8 cellular contexts compared by ENCODE assay signal in the genomic region with DNA sequence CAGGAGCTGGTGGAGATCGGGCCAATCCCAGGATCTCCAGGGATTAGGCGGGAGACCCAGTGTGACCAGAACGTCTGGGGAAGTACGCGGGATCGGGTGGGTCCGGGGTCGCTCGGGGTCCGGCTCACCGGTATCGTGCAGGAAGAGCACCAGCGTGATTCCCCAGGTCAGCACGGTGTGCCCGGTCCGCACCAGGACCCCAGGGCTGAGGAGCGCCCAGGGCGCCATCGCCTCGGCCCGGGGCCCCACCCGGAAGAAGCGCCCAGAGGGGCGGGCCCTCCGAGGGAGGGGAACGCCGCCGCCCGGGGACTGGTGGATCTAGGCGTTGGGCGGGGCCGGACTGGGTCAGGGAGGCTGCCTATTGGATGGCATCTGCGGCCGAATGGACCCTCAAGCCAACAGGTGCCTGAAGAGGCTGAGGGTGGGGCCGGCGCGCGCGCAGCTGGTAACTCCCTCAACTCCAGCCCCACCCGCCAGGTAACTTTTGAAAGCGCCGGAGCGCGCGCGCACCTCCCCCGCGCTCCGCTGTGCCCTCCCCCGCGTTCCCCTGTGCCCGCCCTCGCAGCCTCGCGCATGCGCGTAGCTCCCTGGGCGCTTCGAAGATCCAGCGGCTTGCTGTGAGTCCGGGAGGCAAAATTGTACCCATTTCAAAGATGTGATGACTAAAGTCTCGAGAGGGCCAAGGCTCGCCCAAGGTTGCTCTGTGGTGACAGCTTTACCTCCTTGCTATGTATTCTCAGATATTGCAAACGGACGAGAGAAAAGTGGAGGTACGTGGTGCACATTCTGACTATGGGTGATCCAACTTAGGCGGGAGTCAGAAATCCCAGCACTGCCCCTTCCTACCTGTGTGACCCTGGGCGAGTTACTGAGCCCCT. TPM values are rescaled to one million over a fixed set of nuclear protein-coding genes. Genes with fewer than 3 reads are reported as not detected.
A peak's percentile ranks its signal among the peaks of the same experiment; 100 is the strongest.
DNase-seq lines count a peak whose midpoint lies in the region; ATAC-seq and TF ChIP-seq lines count a peak whose summit lies in the region.

A gene with protein sequence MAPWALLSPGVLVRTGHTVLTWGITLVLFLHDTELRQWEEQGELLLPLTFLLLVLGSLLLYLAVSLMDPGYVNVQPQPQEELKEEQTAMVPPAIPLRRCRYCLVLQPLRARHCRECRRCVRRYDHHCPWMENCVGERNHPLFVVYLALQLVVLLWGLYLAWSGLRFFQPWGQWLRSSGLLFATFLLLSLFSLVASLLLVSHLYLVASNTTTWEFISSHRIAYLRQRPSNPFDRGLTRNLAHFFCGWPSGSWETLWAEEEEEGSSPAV (minus strand): TSS at position 262 of the 878 bp plus-strand sequence. CDS start 34 bp downstream, at position 228.

- H3K18ac ChIP-seq in IMR-90 (ENCODE audit: low read depth, low read length) = no peak within 1 kb of the TSS

- H3K27me3 ChIP-seq in IMR-90 (ENCODE audit: control insufficient read depth, insufficient read depth, low read length) (no peaks in the 10 kb centered on the region), mononuclear cell (ENCODE audit: insufficient read depth, low read length) (no peaks in the 10 kb centered on the region)

- H2AK9ac ChIP-seq in IMR-90 (replicated peaks; ENCODE audit: low read depth, low read length, poor library complexity) = peak within 1 kb of the TSS; percentile 96

- peak within 1 kb of the TSS; percentile 47 for H4K5ac ChIP-seq in IMR-90 (ENCODE audit: low read depth, low read length)

- H4K8ac ChIP-seq in IMR-90 (ENCODE audit: low read depth in 2 of 2, low read length in 2 of 2) = peak within 1 kb of the TSS; percentile 88 to 94

- H2BK5ac ChIP-seq in IMR-90 (ENCODE audit: low read depth, low read length, poor library complexity, severe bottlenecking) = no peak within 1 kb of the TSS

- peaks cover 9% of the 10 kb centered on the region for H3K9me1 ChIP-seq in IMR-90 (ENCODE audit: insufficient read depth, low read length)

- no peak for TF ChIP-seq RAD21 in IMR-90 (IDR thresholded peaks at IDR 0.05; ENCODE audit: low read length)

- H3K9me3 ChIP-seq in IMR-90 (ENCODE audit: control insufficient read depth, insufficient read depth, low read length) = no peaks in the 10 kb centered on the region
- no peaks in the 10 kb centered on the region for H3K9me3 ChIP-seq in mononuclear cell (ENCODE audit: low read depth, low read length)

- CTCF ChIA-PET in IMR-90 (lab: Yijun Ruan, JAX) = interaction anchor here (1.1 kb wide), 2 partner anchors 9 to 89 kb away, joined by 3 to 5 read pairs; no protein-coding TSS in a partner anchor

- peak within 1 kb of the TSS; percentile 75 for H3K14ac ChIP-seq in IMR-90 (replicated peaks; ENCODE audit: low read depth, low read length)

- in situ Hi-C loops in IMR-90 (cut with MboI; ENCODE audit: low sequenced_read_pairs) = no loop called here

- peaks cover 4% of the 10 kb centered on the region; the same call in 1 of the 2 replicates for H3K4me1 ChIP-seq in IMR-90 (ENCODE audit: control insufficient read depth, insufficient read depth, low read length)
- H3K4me1 ChIP-seq in mononuclear cell (ENCODE audit: insufficient read depth, low read length) = peaks cover 22% of the 10 kb centered on the region

- BruUV-seq in IMR-90 (replicated peaks; lab: Mats Ljungman, UMichigan) = no TSS peak

- peak within 1 kb of the TSS; percentile 18; the same call in 1 of the 2 replicates for H3K56ac ChIP-seq in IMR-90 (ENCODE audit: extremely low read depth, insufficient read depth, low read length)

- H4K91ac ChIP-seq in IMR-90 (ENCODE audit: insufficient read depth, low read depth, low read length) = peak within 1 kb of the TSS; percentile 78

- ATAC-seq in GM21528 (IDR thresholded peaks at IDR 0.05; ENCODE audit: low FRiP score, unreplicated experiment) (peak; percentile 82), IMR-90 (ENCODE audit: low read depth) (peak; percentile 99)

- peak within 1 kb of the TSS; percentile 79 for H3K4ac ChIP-seq in IMR-90 (ENCODE audit: low read depth, low read length)

- H3K36me3 ChIP-seq in IMR-90 (ENCODE audit: control insufficient read depth, insufficient read depth, low read length) = peaks cover 3% of the 10 kb centered on the region

- H3K9ac ChIP-seq in IMR-90 (ENCODE audit: low read depth, low read length) = peak within 1 kb of the TSS; percentile 54

- peak within 1 kb of the TSS; percentile 54; the same call in 1 of the 2 replicates for H3K23ac ChIP-seq in IMR-90 (ENCODE audit: low read depth, low read length)

- DNase-seq in DMS 273 (lab: John Stamatoyannopoulos, UW; ENCODE audit: unreplicated experiment) = peak; percentile 99
- DNase-seq in IMR-90 = peak; percentile 88
- peak; percentile 98 for DNase-seq in OCI-M1 (lab: John Stamatoyannopoulos, UW)
- DNase-seq in activated T-cell treated with anti-CD3 and anti-CD28 coated beads for 24 hours (ENCODE audit: low read depth) = peak; percentile 98
- peak; percentile 100 for DNase-seq in epithelial cell of esophagus (ENCODE audit: low read depth)
- peak; percentile 96 to 98 for DNase-seq in stimulated activated CD8-positive, alpha-beta memory T cell treated with anti-CD3 and anti-CD28 coated beads, Interleukin-4, amount 100 ng/mL, for 1 hour (ENCODE audit: low read depth in 2 of 2, low spot score in 1 of 2)

- peak within 1 kb of the TSS; percentile 96 for H3K4me2 ChIP-seq in IMR-90 (ENCODE audit: low read depth, low read length)

- H3K79me1 ChIP-seq in IMR-90 (ENCODE audit: low read depth in 1 of 2, low read length in 2 of 2) = peaks cover 3 to 15% of the 10 kb centered on the region in 2 experiments

- WGBS in IMR-90 (ENCODE audit: extremely low coverage in 2 of 2, insufficient read length in 1 of 2), 2 experiments = 0% methylated on average over 24 of the region's 68 CpGs; no CpG with 5 or more reads in 1 of the 2 experiments

- TF ChIP-seq CTCF in IMR-90 (conservative IDR thresholded peaks at IDR 0.05; ENCODE audit: low read depth, low read length) (no peak), epithelial cell of esophagus (IDR thresholded peaks at IDR 0.05; ENCODE audit: insufficient read depth, low read depth, low read length, missing control alignments) (no peak)

- POLR2A ChIA-PET in IMR-90 (lab: Charles Lee; ENCODE audit: unreplicated experiment) = no interaction called here

- no peak within 1 kb of the TSS for H2BK15ac ChIP-seq in IMR-90 (ENCODE audit: low read depth, low read length)

- peak within 1 kb of the TSS; percentile 70 for H2AK5ac ChIP-seq in IMR-90 (ENCODE audit: low read depth, low read length)

- peak within 1 kb of the TSS; percentile 56 for H3K4me3 ChIP-seq in IMR-90 (ENCODE audit: insufficient read depth, low read depth, low read length)
- H3K4me3 ChIP-seq in epithelial cell of esophagus (ENCODE audit: low read length) = peak within 1 kb of the TSS; percentile 92
- peak within 1 kb of the TSS; percentile 86 for H3K4me3 ChIP-seq in mononuclear cell (ENCODE audit: low read length)

- intact Hi-C loops in IMR-90 (cut with micrococcal nuclease) = loop anchor here (1.0 kb wide), 1 partner anchor 89 kb away; no protein-coding TSS in a partner anchor

- no peaks in the 10 kb centered on the region; the same call in 1 of the 2 replicates for H4K20me1 ChIP-seq in IMR-90 (ENCODE audit: insufficient read depth, low read length)

- no peak within 1 kb of the TSS for H2BK120ac ChIP-seq in IMR-90 (ENCODE audit: low read depth, low read length)

- dilution Hi-C loops in IMR-90 (cut with HindIII; ENCODE audit: low sequenced_read_pairs, unreplicated experiment) = no loop called here

- no peak within 1 kb of the TSS; the same call in 1 of the 2 replicates for H3K27ac ChIP-seq in IMR-90 (ENCODE audit: insufficient read depth, low read length)

- peak; percentile 21; the same call in 1 of the 2 replicates for TF ChIP-seq POLR2A in IMR-90 (IDR thresholded peaks at IDR 0.05; ENCODE audit: low read depth, low read length)

- H2AFZ ChIP-seq in IMR-90 (replicated peaks; ENCODE audit: low read length, poor library complexity) = peak within 1 kb of the TSS; percentile 95

- H2BK20ac ChIP-seq in IMR-90 (ENCODE audit: low read depth, low read length) = no peak within 1 kb of the TSS

TF ChIP-seq in IMR-90, 13 proteins besides CTCF, POLR2A, EP300 and RAD21:
- peak; percentile 52; the same call in 1 of the 2 replicates for TF ChIP-seq MAZ (IDR thresholded peaks at IDR 0.05; ENCODE audit: borderline replicate concordance, low read depth, low read length)
- no peak for TF ChIP-seq MXI1 (IDR thresholded peaks at IDR 0.05; ENCODE audit: borderline replicate concordance, low read depth, low read length)
- peak; percentile 98 for TF ChIP-seq RCOR1 (IDR thresholded peaks at IDR 0.05; ENCODE audit: insufficient replicate concordance, low read length)

RNA-seq across cellular contexts. Expression of the gene that starts here (rescaled TPM):
- total RNA-seq in IMR-90 (2012; rRNA removed) (13.9 and 16.7 TPM in 2 replicates), mononuclear cell (19.6 TPM)
- polyA plus RNA-seq in IMR-90 (2012; rRNA removed) = 60.7 and 75.1 TPM in 2 replicates
- polyA plus RNA-seq in IMR-90 (2012; cell fraction: cytosol; rRNA removed) = 76.2 and 119 TPM in 2 replicates
- 11.3 and 58.5 TPM in 2 replicates for polyA plus RNA-seq in IMR-90 (2012; cell fraction: nucleus; rRNA removed; ENCODE audit: low replicate concordance)
